In the genomic region with DNA sequence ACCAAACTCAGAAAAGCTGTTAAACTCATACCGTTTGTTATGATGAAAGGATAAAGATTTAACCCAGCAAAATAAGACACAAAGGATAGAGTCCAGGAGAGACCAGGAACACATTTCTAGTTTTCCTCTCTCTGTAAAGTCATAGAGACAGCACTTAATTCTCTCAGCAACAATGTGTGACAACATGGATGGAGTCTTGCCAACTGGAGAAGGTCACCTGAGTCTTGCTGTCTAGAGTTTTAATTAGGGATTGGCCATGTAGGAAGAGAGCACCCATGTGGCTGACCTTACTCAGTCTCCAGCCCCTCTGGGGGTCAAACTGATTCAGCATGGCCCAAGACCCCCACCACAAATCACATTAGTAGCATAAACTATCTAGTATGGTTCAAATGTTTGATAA, we compare ENCODE assay signal across 14 cellular contexts.
"Had no signal": no experiment of that assay in that cellular context is flagged by ENCODE, and none has a peak within 500 bp of the region (broad histone marks: within the 10 kb centered on the region; RNA-seq: fewer than 3 reads in every experiment).

No MANE protein-coding gene starts in this region.

- H3K27me3 ChIP-seq: brain microvascular endothelial cell, tibial nerve had no signal

- H3K36me3 ChIP-seq: brain microvascular endothelial cell, tibial nerve had no signal

- H3K9me3 ChIP-seq: mucosa of descending colon, tibial nerve had no signal

- DNase-seq: activated CD4-positive, alpha-beta T cell treated with anti-CD3 and anti-CD28 coated beads for 48 hours; activated CD8-positive, alpha-beta T cell treated with anti-CD3 and anti-CD28 coated beads for 36 hours; activated effector memory CD4-positive, alpha-beta T cell treated with anti-CD3 and anti-CD28 coated beads, Interleukin-2, amount 50 U/mL, for 16 hours; activated T-cell treated with anti-CD3 and anti-CD28 coated beads, Interleukin-2, amount 50 U/mL, for 4 hours; amygdala; brain microvascular endothelial cell; effector CD8-positive, alpha-beta T cell; foreskin melanocyte; head of caudate nucleus; mucosa of descending colon; stimulated activated CD4-positive, alpha-beta T cell treated with anti-CD3 and anti-CD28 coated beads, Interleukin-2, amount 100 ng/mL, for 48 hours; stimulated activated naive CD4-positive, alpha-beta T cell; substantia nigra had no signal

- H3K27ac ChIP-seq: brain microvascular endothelial cell, tibial nerve had no signal

- ATAC-seq: activated CD8-positive, alpha-beta T cell treated with anti-CD3 and anti-CD28 coated beads for 36 hours; activated T-cell treated with anti-CD3 and anti-CD28 coated beads, Interleukin-2, amount 50 U/mL, for 4 hours; mucosa of descending colon had no signal

- H3K4me3 ChIP-seq: mucosa of descending colon, tibial nerve had no signal
